Comparison of ENCODE assay signal across 3 cellular contexts in genomic region chr2:201809633-201810032, GRCh38.
TF ChIP-seq lines count a peak whose summit lies in the region.

No MANE protein-coding gene starts in this region.

TF ChIP-seq in GM23338, 12 proteins besides CTCF, POLR2A, EP300 and RAD21 (continues in another document):
- no peak for TF ChIP-seq JUNB (IDR thresholded peaks at IDR 0.05; ENCODE audit: unreplicated experiment)
- no peak for TF ChIP-seq EZH2phosphoT487 (IDR thresholded peaks at IDR 0.05; ENCODE audit: unreplicated experiment)
- TF ChIP-seq ZNF462 (CRISPR knock-in tag; IDR thresholded peaks at IDR 0.05), result no peak
- no peak for TF ChIP-seq ETS1 (IDR thresholded peaks at IDR 0.05)
- TF ChIP-seq STAT1 (IDR thresholded peaks at IDR 0.05; ENCODE audit: unreplicated experiment), result no peak

TF ChIP-seq in IMR-90, 13 proteins besides CTCF, POLR2A, EP300 and RAD21:
- TF ChIP-seq BHLHE40 (IDR thresholded peaks at IDR 0.05; ENCODE audit: low read depth, low read length) (no peak), CHD1 (IDR thresholded peaks at IDR 0.05; ENCODE audit: low read depth, low read length) (no peak)

TF ChIP-seq in H1, 55 proteins besides CTCF, POLR2A, EP300 and RAD21:
- TF ChIP-seq RNF2 (IDR thresholded peaks at IDR 0.05; ENCODE audit: borderline replicate concordance, low read depth, low read length, missing control alignments, poor library complexity, severe bottlenecking), result no peak
- TF ChIP-seq CHD2 (IDR thresholded peaks at IDR 0.05; ENCODE audit: low read length), result no peak
- TF ChIP-seq BCL11A (IDR thresholded peaks at IDR 0.05; ENCODE audit: low read depth in 2 of 2, low read length in 2 of 2), result no peak
- TF ChIP-seq POLR2AphosphoS5 (IDR thresholded peaks at IDR 0.05; ENCODE audit: low read depth, low read length), result no peak
